In genomic region chr2:162091325-162092007, GRCh38 we compare ENCODE assay signal across 10 cellular contexts. TPM values are rescaled to one million over a fixed set of nuclear protein-coding genes. Genes with fewer than 3 reads are reported as not detected.
DNase-seq lines count a peak whose midpoint lies in the region; ATAC-seq, FAIRE-seq and TF ChIP-seq lines count a peak whose summit lies in the region.
"Had no signal": no experiment of that assay in that cellular context is flagged by ENCODE, and none has a peak within 500 bp of the region (broad histone marks: within the 10 kb centered on the region; RNA-seq: fewer than 3 reads in every experiment).

No MANE protein-coding gene starts in this region.

- H3K4me3 Mint-ChIP-seq in activated T-cell treated with anti-CD3 and anti-CD28 coated beads, Interleukin-2, amount 50 U/mL, for 4 hours = no peak overlapping the region
- H3K4me3 Mint-ChIP-seq: activated naive CD8-positive, alpha-beta T cell treated with anti-CD3 and anti-CD28 coated beads, Interleukin-2, amount 10 ng/mL, durations not matched to agents 7 days and 5 days had no signal

- H3K27me3 Mint-ChIP-seq in activated T-cell treated with anti-CD3 and anti-CD28 coated beads, Interleukin-2, amount 50 U/mL, for 4 hours (ENCODE audit: low read depth) = no peaks in the 10 kb centered on the region
- H3K27me3 Mint-ChIP-seq: activated naive CD8-positive, alpha-beta T cell treated with anti-CD3 and anti-CD28 coated beads, Interleukin-2, amount 10 ng/mL, durations not matched to agents 7 days and 5 days had no signal

- TF ChIP-seq EP300 in suprapubic skin (IDR thresholded peaks at IDR 0.05) = no peak

- H3K9me3 ChIP-seq in suprapubic skin = no peaks in the 10 kb centered on the region

- H3K4me1 ChIP-seq in suprapubic skin = peaks cover 42% of the 10 kb centered on the region

- H3K4me1 Mint-ChIP-seq in activated T-cell treated with anti-CD3 and anti-CD28 coated beads, Interleukin-2, amount 50 U/mL, for 4 hours (ENCODE audit: low read depth) = peaks cover 7% of the 10 kb centered on the region

- 55% methylated on average over 7 of the region's 7 CpGs for WGBS in suprapubic skin

- FAIRE-seq in H54 (lab: Jason Lieb, UNC) = no peak

- H3K27ac ChIP-seq in suprapubic skin = peak overlapping the region; percentile 59

- TF ChIP-seq CTCF in suprapubic skin (IDR thresholded peaks at IDR 0.05) = no peak

- ATAC-seq in activated T-cell treated with anti-CD3 and anti-CD28 coated beads, Interleukin-2, amount 50 U/mL, for 4 hours = no peak
- ATAC-seq in esophagus mucosa (peak; percentile 53), GM18870 (IDR thresholded peaks at IDR 0.05; ENCODE audit: unreplicated experiment) (no peak)

- H3K4me3 ChIP-seq in suprapubic skin = no peak overlapping the region

- no peaks in the 10 kb centered on the region for H3K36me3 ChIP-seq in suprapubic skin

- no peaks in the 10 kb centered on the region for H3K36me3 Mint-ChIP-seq in activated T-cell treated with anti-CD3 and anti-CD28 coated beads, Interleukin-2, amount 50 U/mL, for 4 hours (ENCODE audit: insufficient read depth)

- no peaks in the 10 kb centered on the region for H3K27me3 ChIP-seq in suprapubic skin

- H3K9me3 Mint-ChIP-seq in activated T-cell treated with anti-CD3 and anti-CD28 coated beads, Interleukin-2, amount 50 U/mL, for 4 hours = no peaks in the 10 kb centered on the region

- no peak for TF ChIP-seq POLR2A in suprapubic skin (IDR thresholded peaks at IDR 0.05)
- no peak for TF ChIP-seq POLR2A in H54 (IDR thresholded peaks at IDR 0.05; ENCODE audit: low read depth, low read length)

- peak; percentile 29 for DNase-seq in activated T-cell treated with anti-CD3 and anti-CD28 coated beads, Interleukin-2, amount 50 U/mL, for 1 hour
- DNase-seq in activated T-cell treated with anti-CD3 and anti-CD28 coated beads, Interleukin-2, amount 50 U/mL, for 4 hours = no peak
- DNase-seq in M059J (ENCODE audit: low read depth) (peak; percentile 92), suprapubic skin (ENCODE audit: low spot score in 2 of 2) (no peak), NCI-H128 (lab: John Stamatoyannopoulos, UW; ENCODE audit: unreplicated experiment) (no peak), H54 (ENCODE audit: insufficient read length, low spot score) (no peak)
- DNase-seq: activated naive CD8-positive, alpha-beta T cell treated with anti-CD3 and anti-CD28 coated beads, Interleukin-2, amount 10 ng/mL, durations not matched to agents 7 days and 5 days; left cardiac atrium had no signal

RNA-seq across cellular contexts. Expression of gene DPP4, which starts 17.5 kb away (rescaled TPM):
- 10 to 100 TPM in 2 of 3 donors, 1 to 10 TPM in 1; 8.6 to 15.6 (median 15.3) TPM for total RNA-seq in activated T-cell treated with anti-CD3 and anti-CD28 coated beads, Interleukin-2, amount 50 U/mL, for 4 hours
- total RNA-seq in M059J (2014; rRNA removed; shearing (Covaris generic)) = 13.5 and 17.5 TPM in 2 replicates
- 0.56 TPM for total RNA-seq in esophagus mucosa
- total RNA-seq in suprapubic skin = 1 to 10 TPM; 1.6 to 5.3 (median 3.8) TPM

Comparison
In these comparisons a context has a peak if more than half of its experiments do, and no peak if none do; other contexts are left out.
1. DNase-seq: peak in activated T-cell treated with anti-CD3 and anti-CD28 coated beads, Interleukin-2, amount 50 U/mL, for 1 hour (single experiment) and M059J (single experiment); none in activated T-cell treated with anti-CD3 and anti-CD28 coated beads, Interleukin-2, amount 50 U/mL, for 4 hours (single experiment), suprapubic skin (0 of 2), NCI-H128 (single experiment) and H54 (single experiment).